In genomic region chrX:93673869-93674271, GRCh38 we compare ENCODE assay signal across 9 cellular contexts. TPM values are rescaled to one million over a fixed set of nuclear protein-coding genes. Genes with fewer than 3 reads are reported as not detected.
DNase-seq lines count a peak whose midpoint lies in the region; ATAC-seq, FAIRE-seq and TF ChIP-seq lines count a peak whose summit lies in the region.
"Had no signal": no experiment of that assay in that cellular context is flagged by ENCODE, and none has a peak within 500 bp of the region (broad histone marks: within the 10 kb centered on the region; RNA-seq: fewer than 3 reads in every experiment).

FAM133A (plus strand) TSS chrX:93674206; CDS start chrX:93709420, 35,214 bp downstream.

- no peak for TF ChIP-seq EP300 in H1 (IDR thresholded peaks at IDR 0.05; ENCODE audit: borderline replicate concordance in 1 of 2, low read depth in 2 of 2, low read length in 2 of 2)

- H3K36me3 ChIP-seq in H1 (ENCODE audit: control insufficient read depth in 2 of 4, insufficient read depth in 4 of 4, low read length in 3 of 4), result no peaks in the 10 kb centered on the region
- H3K36me3 ChIP-seq in muscle layer of duodenum (ENCODE audit: control insufficient read depth in 1 of 2, insufficient read depth in 2 of 2, low read length in 2 of 2), result no peaks in the 10 kb centered on the region
- H3K36me3 ChIP-seq: BLaER1 had no signal

- WGBS in H1 (ENCODE audit: extremely low coverage in 1 of 2, insufficient coverage in 1 of 2, insufficient read length in 1 of 2, insufficient replicate concordance in 2 of 2, low coverage in 1 of 2, low lambda C conversion rate in 2 of 2, missing lambda C conversion rate in 1 of 2), 2 experiments, result 18% methylated on average over 6 of the region's 11 CpGs; no CpG with 5 or more reads in 1 of the 2 experiments

- H3K79me1 ChIP-seq in H1 (ENCODE audit: low read depth, low read length), result no peaks in the 10 kb centered on the region

- no peak within 1 kb of the TSS for H3K23ac ChIP-seq in H1 (ENCODE audit: insufficient read length)

- no peaks in the 10 kb centered on the region for H3K23me2 ChIP-seq in H1 (ENCODE audit: low read depth, low read length)

- H3K4ac ChIP-seq in H1 (replicated peaks; ENCODE audit: insufficient read length, low read depth, low read length), result no peak within 1 kb of the TSS

- H2BK15ac ChIP-seq in H1 (ENCODE audit: low read length), result no peak within 1 kb of the TSS

- H3K27me3 ChIP-seq in H1 (replicated peaks in 1 of 4; ENCODE audit: control insufficient read depth in 3 of 4, extremely low read depth in 1 of 4, insufficient read depth in 3 of 4, low read length in 3 of 4), result no peaks in the 10 kb centered on the region
- H3K27me3 ChIP-seq in muscle layer of duodenum (ENCODE audit: low read depth, low read length), result no peaks in the 10 kb centered on the region

- no peak within 1 kb of the TSS for H2BK12ac ChIP-seq in H1 (ENCODE audit: low read depth, low read length)

- peak within 1 kb of the TSS; percentile 60 to 79 (median 72) for H3K9ac ChIP-seq in H1 (replicated peaks in 1 of 4; ENCODE audit: extremely low read depth in 1 of 4, low read depth in 3 of 4, low read length in 3 of 4)
- H3K9ac ChIP-seq: BLaER1 had no signal

- H3K27ac ChIP-seq in H1 (ENCODE audit: low read depth, low read length) (no peak within 1 kb of the TSS), muscle layer of duodenum (ENCODE audit: low read length) (no peak within 1 kb of the TSS)
- H3K27ac ChIP-seq: BLaER1 had no signal

- H2AFZ ChIP-seq in H1 (ENCODE audit: low read length), result peak within 1 kb of the TSS; percentile 90; the same call in 1 of the 2 replicates

- H3K18ac ChIP-seq in H1 (ENCODE audit: extremely low read depth, low read length), result no peak within 1 kb of the TSS

- no peak for TF ChIP-seq RAD21 in H1 (IDR thresholded peaks at IDR 0.05 in 1 of 2, conservative IDR thresholded peaks at IDR 0.05 in 1 of 2; ENCODE audit: low read depth in 2 of 2, low read length in 2 of 2)

- peak within 1 kb of the TSS; percentile 68; the same call in 1 of the 2 replicates for H4K8ac ChIP-seq in H1 (ENCODE audit: extremely low read depth, insufficient read depth, low read length)

- peaks cover 0 to 18% of the 10 kb centered on the region in 2 experiments; a peak in 2 of 4 replicates for H3K79me2 ChIP-seq in H1 (ENCODE audit: control insufficient read depth in 1 of 2, insufficient read depth in 2 of 2, low read length in 2 of 2)

- H3K4me3 ChIP-seq in H1 (ENCODE audit: extremely low read depth in 1 of 4, insufficient read depth in 2 of 4, low read depth in 3 of 4, low read length in 4 of 4), result peak within 1 kb of the TSS; percentile 72 to 95 (median 79)
- H3K4me3 ChIP-seq in muscle layer of duodenum (ENCODE audit: low read depth in 1 of 2, low read length in 2 of 2), result peak within 1 kb of the TSS; percentile 47 to 72
- H3K4me3 ChIP-seq: BLaER1 had no signal

- peaks cover 0 to 3% (median 0%) of the 10 kb centered on the region in 4 experiments; a peak in 3 of 7 replicates for H3K4me1 ChIP-seq in H1 (replicated peaks in 1 of 4; ENCODE audit: control insufficient read depth in 3 of 4, insufficient read depth in 4 of 4, low read length in 3 of 4)
- H3K4me1 ChIP-seq in muscle layer of duodenum (ENCODE audit: control insufficient read depth in 1 of 2, insufficient read depth in 2 of 2, low read length in 2 of 2), result peaks cover 0 to 9% of the 10 kb centered on the region in 2 donors
- H3K4me1 ChIP-seq: BLaER1 had no signal

- no peak for ATAC-seq in HG03439 (IDR thresholded peaks at IDR 0.05; ENCODE audit: unreplicated experiment)

- H2BK120ac ChIP-seq in H1 (replicated peaks; ENCODE audit: low read depth, low read length), result no peak within 1 kb of the TSS

- no peaks in the 10 kb centered on the region for H4K20me1 ChIP-seq in H1 (replicated peaks in 1 of 2; ENCODE audit: control insufficient read depth in 1 of 2, insufficient read depth in 2 of 2, low read length in 2 of 2)

- CTCF ChIA-PET in H1 (lab: Charles Lee; ENCODE audit: partially characterized antibody), result interaction anchor here (0.9 kb wide), 1 partner anchor 12 kb away, joined by 3 read pairs; no protein-coding TSS in a partner anchor

- H3K56ac ChIP-seq in H1 (replicated peaks; ENCODE audit: insufficient read length, low read depth, low read length), result no peak within 1 kb of the TSS

- no peak within 1 kb of the TSS for H2AK5ac ChIP-seq in H1 (ENCODE audit: low read depth, low read length)

- TF ChIP-seq POLR2A in H1 (IDR thresholded peaks at IDR 0.05; ENCODE audit: control extremely low read depth in 1 of 2, low read depth in 2 of 2, low read length in 2 of 2), result no peak

- peak; percentile 19 for FAIRE-seq in H1 (lab: Jason Lieb, UNC)

- no peak within 1 kb of the TSS for H4K5ac ChIP-seq in H1 (ENCODE audit: insufficient read length, low read depth, low read length)

- peak; percentile 31 for DNase-seq in NCI-H345 (lab: John Stamatoyannopoulos, UW)
- no peak for DNase-seq in NCI-H345 treated with DMSO at 0.1 percent for 48 hours (lab: John Stamatoyannopoulos, UW; ENCODE audit: unreplicated experiment)
- peak; percentile 47 for DNase-seq in RPMI7951 (ENCODE audit: low read depth)
- DNase-seq in H1 (ENCODE audit: low read depth in 1 of 2, low spot score in 2 of 2), result no peak
- DNase-seq in HuH-7 (ENCODE audit: low spot score), result no peak
- no peak for DNase-seq in mucosa of gallbladder (ENCODE audit: low spot score)

- peak within 1 kb of the TSS; percentile 69 to 88 for H3K4me2 ChIP-seq in H1 (ENCODE audit: insufficient read depth in 1 of 2, low read depth in 2 of 2, low read length in 2 of 2)
- H3K4me2 ChIP-seq: BLaER1 had no signal

- TF ChIP-seq CTCF in H1 (IDR thresholded peaks at IDR 0.05; ENCODE audit: control extremely low read depth in 1 of 3, insufficient read depth in 1 of 3, low read depth in 1 of 3, low read length in 3 of 3), result no peak

- no peaks in the 10 kb centered on the region for H3K9me3 ChIP-seq in H1 (ENCODE audit: insufficient read depth in 2 of 2, low read depth in 1 of 2, low read length in 1 of 2)
- H3K9me3 ChIP-seq in muscle layer of duodenum (ENCODE audit: control insufficient read depth in 1 of 2, low read length in 2 of 2), result no peaks in the 10 kb centered on the region

- no peak within 1 kb of the TSS for H2BK20ac ChIP-seq in H1 (ENCODE audit: low read length)

- H4K91ac ChIP-seq in H1 (replicated peaks; ENCODE audit: insufficient read length, low read length), result no peak within 1 kb of the TSS

- no peak within 1 kb of the TSS for H3K14ac ChIP-seq in H1 (ENCODE audit: insufficient read length)

- POLR2A ChIA-PET in H1 (lab: Charles Lee; ENCODE audit: partially characterized antibody), result no interaction called here

- H2BK5ac ChIP-seq in H1 (ENCODE audit: low read depth, low read length), result no peak within 1 kb of the TSS

TF ChIP-seq in H1, 55 proteins besides CTCF, POLR2A, EP300 and RAD21:
- no peak for TF ChIP-seq CREB1 (IDR thresholded peaks at IDR 0.05)
- TF ChIP-seq NANOG (IDR thresholded peaks at IDR 0.05; ENCODE audit: insufficient read depth, low read depth, low read length, poor library complexity, severe bottlenecking), result no peak
- TF ChIP-seq MAFK (IDR thresholded peaks at IDR 0.05; ENCODE audit: low read depth, low read length), result no peak
- no peak for TF ChIP-seq SP1 (IDR thresholded peaks at IDR 0.05; ENCODE audit: low read depth, low read length)
- no peak for TF ChIP-seq RXRA (IDR thresholded peaks at IDR 0.05; ENCODE audit: insufficient read depth, low read depth, low read length)
- no peak for TF ChIP-seq SRF (IDR thresholded peaks at IDR 0.05; ENCODE audit: low read depth, low read length)
- TF ChIP-seq CHD2 (IDR thresholded peaks at IDR 0.05; ENCODE audit: low read length), result no peak

RNA-seq across cellular contexts. Expression of gene FAM133A, which starts in this region (rescaled TPM):
- total RNA-seq in RPMI7951 (2014; rRNA removed; shearing (Covaris generic)), result 23.7 and 33.6 TPM in 2 replicates
- 0.46 and 0.82 TPM in 2 replicates for total RNA-seq in H1 (2021; fragmentation: NEBNext Ultra II Directional; extraction: Animal tissue kit (Norgen Biotek cat#: 25700))
- 0.11 and 0.26 TPM in 2 replicates for polyA plus RNA-seq in H1 (2011; rRNA removed)
- 0.34 TPM for polyA plus RNA-seq in H1 (2011; cell fraction: cytosol; rRNA removed)
- polyA plus RNA-seq in H1 (2011; cell fraction: nucleus; rRNA removed), result 0.16 TPM
- 0.12 to 0.39 TPM (median 0.26 TPM) in 4 replicates for polyA plus RNA-seq in H1 (2012, experiment 1 of 2)
- polyA plus RNA-seq in H1 (2012, experiment 2 of 2), result not detected
- 1.3 TPM for polyA plus RNA-seq in H1 (2013, experiment 1 of 2)
- polyA plus RNA-seq in H1 (2013, experiment 2 of 2), result 1.2 TPM
- 0.17 TPM in 1 of 2 replicates, not detected in the other for polyA minus RNA-seq in H1 (2011; rRNA and poly(A)+ RNA removed)
- polyA minus RNA-seq in H1 (2011; cell fraction: cytosol; rRNA and poly(A)+ RNA removed), result not detected
- 0.50 TPM for polyA minus RNA-seq in H1 (2011; cell fraction: nucleus; rRNA and poly(A)+ RNA removed)
- total RNA-seq in mucosa of gallbladder, result not detected

Comparison
In these comparisons a context has a peak if more than half of its experiments do, and no peak if none do; other contexts are left out.
1. RNA of gene FAM133A (total RNA-seq): 23.7 to 33.6 TPM in RPMI7951; 0.46 to 0.82 TPM in H1 and not detected in mucosa of gallbladder (single experiment); every median in the first group is over 10 times any median in the second.
2. DNase-seq: peak in NCI-H345 (single experiment) and RPMI7951 (single experiment); none in NCI-H345 treated with DMSO at 0.1 percent for 48 hours (single experiment), H1 (0 of 2), HuH-7 (single experiment) and mucosa of gallbladder (single experiment).